In the genomic region with DNA sequence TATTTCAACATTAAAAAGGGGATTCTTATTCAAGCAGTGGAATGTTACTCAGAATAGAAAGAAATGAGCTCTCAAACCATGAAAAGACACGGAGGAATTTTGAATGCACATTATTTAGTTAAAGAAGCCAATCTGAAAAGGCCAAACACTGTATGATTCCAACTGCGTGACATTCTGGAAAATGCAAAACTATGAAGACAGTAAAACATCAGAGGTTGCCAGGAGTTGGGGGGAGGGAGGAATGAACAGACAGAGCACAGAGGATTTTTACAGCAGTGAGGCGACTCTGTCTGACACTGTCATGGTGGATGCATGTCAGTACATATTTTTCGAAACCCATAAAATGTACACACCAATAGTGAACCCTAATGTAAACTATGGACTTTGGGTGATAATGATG, we compare ENCODE assay signal across 28 cellular contexts. TPM values are rescaled to one million over a fixed set of nuclear protein-coding genes. Genes with fewer than 3 reads are reported as not detected.
A peak's percentile ranks its signal among the peaks of the same experiment; 100 is the strongest.
DNase-seq lines count a peak whose midpoint lies in the region; ATAC-seq, FAIRE-seq and TF ChIP-seq lines count a peak whose summit lies in the region.
"Had no signal": no experiment of that assay in that cellular context is flagged by ENCODE, and none has a peak within 500 bp of the region (broad histone marks: within the 10 kb centered on the region; RNA-seq: fewer than 3 reads in every experiment).

No MANE protein-coding gene starts in this region.

- CTCF ChIA-PET in BJ (lab: Yijun Ruan, JAX): interaction anchor here (1.8 to 3.3 kb wide), 3 partner anchors 16 to 29 kb away, joined by 4 to 12 read pairs (median 9); no protein-coding TSS in a partner anchor

- H3K27me3 ChIP-seq in BJ (ENCODE audit: control insufficient read depth, insufficient read depth, low read length) (no peaks in the 10 kb centered on the region), right cardiac atrium (ENCODE audit: control insufficient read depth, insufficient read depth) (no peaks in the 10 kb centered on the region)
- H3K27me3 ChIP-seq: adrenal gland, brain microvascular endothelial cell, foreskin keratinocyte had no signal

- peak overlapping the region in 1 of 5 experiments; percentile 22 for H3K4me3 Mint-ChIP-seq in brain
- H3K4me3 Mint-ChIP-seq: activated T-cell treated with anti-CD3 and anti-CD28 coated beads, Interleukin-2, amount 50 U/mL, for 72 hours; stimulated activated naive CD8-positive, alpha-beta T cell treated with anti-CD3 and anti-CD28 coated beads, Interleukin-15, amount 100 ng/mL, for 72 hours had no signal

- H3K36me3 Mint-ChIP-seq in brain: no peaks in the 10 kb centered on the region

- WGBS in right cardiac atrium: 62% methylated on average over 4 of the region's 4 CpGs

- no peaks in the 10 kb centered on the region for H3K4me1 ChIP-seq in right cardiac atrium (ENCODE audit: control insufficient read depth, insufficient read depth, low read length)
- H3K4me1 ChIP-seq: adrenal gland, foreskin keratinocyte had no signal

- peaks cover 28% of the 10 kb centered on the region for H3K4me1 Mint-ChIP-seq in brain

- H3K4me3 ChIP-seq in BJ (ENCODE audit: low read depth, low read length) (no peak overlapping the region), skin epidermis (no peak overlapping the region), right cardiac atrium (ENCODE audit: low read length) (no peak overlapping the region)
- H3K4me3 ChIP-seq: adrenal gland had no signal

- H3K27me3 Mint-ChIP-seq in brain: peaks cover 4% of the 10 kb centered on the region
- H3K27me3 Mint-ChIP-seq: progenitor cell of endocrine pancreas had no signal

- H3K36me3 ChIP-seq in BJ (ENCODE audit: control insufficient read depth, insufficient read depth, low read length): no peaks in the 10 kb centered on the region
- H3K36me3 ChIP-seq: adrenal gland, brain microvascular endothelial cell had no signal

- TF ChIP-seq CTCF in BJ (IDR thresholded peaks at IDR 0.05; ENCODE audit: insufficient read depth, low read depth, low read length): no peak
- TF ChIP-seq CTCF in brain (conservative IDR thresholded peaks at IDR 0.05): no peak

- peak overlapping the region in 14 of 21 experiments; percentile 4 to 84 (median 52) for H3K27ac ChIP-seq in skin epidermis
- H3K27ac ChIP-seq in right cardiac atrium (ENCODE audit: low read length): no peak overlapping the region
- H3K27ac ChIP-seq: adrenal gland, brain microvascular endothelial cell, foreskin keratinocyte had no signal

- intact Hi-C loops in right cardiac atrium (cut with DNase I): no loop called here

- peaks cover 0 to 5% (median 0%) of the 10 kb centered on the region in 5 experiments for H3K9me3 Mint-ChIP-seq in brain
- H3K9me3 Mint-ChIP-seq: activated T-cell treated with anti-CD3 and anti-CD28 coated beads, Interleukin-2, amount 50 U/mL, for 72 hours; stimulated activated naive CD8-positive, alpha-beta T cell treated with anti-CD3 and anti-CD28 coated beads, Interleukin-15, amount 100 ng/mL, for 72 hours had no signal

- no peaks in the 10 kb centered on the region for H3K9me3 ChIP-seq in right cardiac atrium (ENCODE audit: control insufficient read depth, low read length)
- H3K9me3 ChIP-seq: adrenal gland had no signal

- no peak for FAIRE-seq in GM12891 (lab: Jason Lieb, UNC)
- FAIRE-seq: RCC 7860 had no signal

- peak; percentile 64 for DNase-seq in BJ (ENCODE audit: low read depth)
- peak; percentile 24 for DNase-seq in left kidney (ENCODE audit: low read depth, low spot score)
- no peak for DNase-seq in right cardiac atrium
- DNase-seq in COLO829 (ENCODE audit: low spot score): no peak
- no peak for DNase-seq in GM12891 (ENCODE audit: insufficient read length, low spot score)
- DNase-seq: activated CD4-positive, alpha-beta T cell treated with anti-CD3 and anti-CD28 coated beads, Interleukin-2, amount 50 U/mL, for 1 hour; activated naive CD4-positive, alpha-beta T cell; activated T-cell treated with anti-CD3 and anti-CD28 coated beads, Interleukin-2, amount 50 U/mL, for 72 hours; adrenal gland; brain microvascular endothelial cell; C1 segment of cervical spinal cord; DMS79 treated with DMSO at 0.1 percent for 48 hours; foreskin keratinocyte; GOT3; mammary epithelial cell; NCI-H1092; NCI-H1930; NCI-H2227 treated with DMSO at 0.1 percent for 48 hours; NCI-H69; stimulated activated naive CD8-positive, alpha-beta T cell treated with anti-CD3 and anti-CD28 coated beads, Interleukin-15, amount 100 ng/mL, for 72 hours; SW 1271; T-helper 9 cell; trophoblast cell had no signal

- POLR2A ChIA-PET in BJ (lab: Charles Lee): interaction anchor here (0.6 kb wide), 2 partner anchors 25 to 31 kb away, joined by 3 to 7 read pairs; no protein-coding TSS in a partner anchor

- H3K27ac Mint-ChIP-seq in brain: peak overlapping the region in 4 of 5 experiments; percentile 4 to 95 (median 84)
- H3K27ac Mint-ChIP-seq: activated T-cell treated with anti-CD3 and anti-CD28 coated beads, Interleukin-2, amount 50 U/mL, for 72 hours; progenitor cell of endocrine pancreas; stimulated activated naive CD8-positive, alpha-beta T cell treated with anti-CD3 and anti-CD28 coated beads, Interleukin-15, amount 100 ng/mL, for 72 hours had no signal

- ATAC-seq in GM21737 (IDR thresholded peaks at IDR 0.05; ENCODE audit: unreplicated experiment) (no peak), right cardiac atrium (no peak)
- ATAC-seq: activated T-cell treated with anti-CD3 and anti-CD28 coated beads, Interleukin-2, amount 50 U/mL, for 72 hours; foreskin keratinocyte; stimulated activated naive CD8-positive, alpha-beta T cell treated with anti-CD3 and anti-CD28 coated beads, Interleukin-15, amount 100 ng/mL, for 72 hours had no signal

- TF ChIP-seq POLR2A in GM12891 (IDR thresholded peaks at IDR 0.05; ENCODE audit: low read depth, low read length): no peak

TF ChIP-seq in GM12891, 5 proteins besides CTCF, POLR2A, EP300 and RAD21:
- TF ChIP-seq TAF1 (IDR thresholded peaks at IDR 0.05; ENCODE audit: low read depth, low read length) (no peak), PAX5 (IDR thresholded peaks at IDR 0.05; ENCODE audit: insufficient read depth, low read length, severe bottlenecking) (no peak), POU2F2 (IDR thresholded peaks at IDR 0.05; ENCODE audit: low read depth, low read length) (no peak), POLR2AphosphoS5 (IDR thresholded peaks at IDR 0.05; ENCODE audit: low read depth, low read length) (no peak), SPI1 (IDR thresholded peaks at IDR 0.05; ENCODE audit: low read depth, low read length) (no peak)

RNA-seq across cellular contexts. Expression of a gene that starts 22.9 kb away (rescaled TPM):
- polyA plus RNA-seq in BJ (2011; rRNA removed): 1,541 and 1,905 TPM in 2 replicates
- 1,131 and 2,006 TPM in 2 replicates for polyA minus RNA-seq in BJ (2011; rRNA and poly(A)+ RNA removed)
- 154 TPM for polyA plus RNA-seq in brain (ENCODE audit: insufficient read depth, low read depth, low replicate concordance)
- total RNA-seq in right cardiac atrium: 1 to 10 TPM in 3 of 4 donors, under 1 TPM in 1; 0.74 to 2.9 (median 1.8) TPM
- 4.3 TPM for polyA plus RNA-seq in right cardiac atrium
- 0.36 TPM for polyA plus RNA-seq in GM12891 (2012; ENCODE audit: low read depth, missing spikeins)

Comparison
In these comparisons a context has a peak if more than half of its experiments do, and no peak if none do; other contexts are left out.
1. DNase-seq: peak in BJ (single experiment) and left kidney (single experiment); none in right cardiac atrium (0 of 3), COLO829 (single experiment) and GM12891 (single experiment).
2. RNA of a gene that starts 22.9 kb away (polyA plus RNA-seq): 1,541 to 1,905 TPM in BJ and 154 TPM in brain (single experiment); 4.3 TPM in right cardiac atrium (single experiment); every median in the first group is over 10 times any median in the second.